Comparison of ENCODE assay signal across 2 cellular contexts in genomic region chr7:9657257-9657656, GRCh38.
TF ChIP-seq lines count a peak whose summit lies in the region.

No MANE protein-coding gene starts in this region.

TF ChIP-seq in GM23338, 12 proteins besides CTCF, POLR2A, EP300 and RAD21:
- no peak for TF ChIP-seq ETS1 (IDR thresholded peaks at IDR 0.05)
- TF ChIP-seq JUNB (IDR thresholded peaks at IDR 0.05; ENCODE audit: unreplicated experiment): no peak
- no peak for TF ChIP-seq ZNF114 (CRISPR knock-in tag; IDR thresholded peaks at IDR 0.05)
- TF ChIP-seq ZNF462 (CRISPR knock-in tag; IDR thresholded peaks at IDR 0.05): no peak
- no peak for TF ChIP-seq REST (IDR thresholded peaks at IDR 0.05; ENCODE audit: unreplicated experiment)
- TF ChIP-seq STAT1 (IDR thresholded peaks at IDR 0.05; ENCODE audit: unreplicated experiment): no peak
- TF ChIP-seq NANOG (IDR thresholded peaks at IDR 0.05; ENCODE audit: borderline replicate concordance): no peak
- TF ChIP-seq EZH2phosphoT487 (IDR thresholded peaks at IDR 0.05; ENCODE audit: unreplicated experiment): no peak
- no peak for TF ChIP-seq EZH2 (IDR thresholded peaks at IDR 0.05; ENCODE audit: low read depth, unreplicated experiment)
- TF ChIP-seq POLR2AphosphoS5 (IDR thresholded peaks at IDR 0.05; ENCODE audit: low read depth): no peak
- no peak for TF ChIP-seq ZNF331 (CRISPR knock-in tag; IDR thresholded peaks at IDR 0.05; ENCODE audit: low read depth)
- TF ChIP-seq CREB1 (CRISPR knock-in tag; IDR thresholded peaks at IDR 0.05; ENCODE audit: low read depth): no peak

TF ChIP-seq in H1, 55 proteins besides CTCF, POLR2A, EP300 and RAD21:
- TF ChIP-seq RNF2 (IDR thresholded peaks at IDR 0.05; ENCODE audit: borderline replicate concordance, low read depth, low read length, missing control alignments, poor library complexity, severe bottlenecking) (no peak), CHD1 (IDR thresholded peaks at IDR 0.05; ENCODE audit: low read depth, low read length) (no peak), CBX8 (IDR thresholded peaks at IDR 0.05; ENCODE audit: borderline replicate concordance, low read depth, low read length) (no peak), SIX5 (IDR thresholded peaks at IDR 0.05; ENCODE audit: low read depth, low read length) (no peak), BRCA1 (IDR thresholded peaks at IDR 0.05; ENCODE audit: low read depth, low read length) (no peak), TCF12 (IDR thresholded peaks at IDR 0.05; ENCODE audit: low read depth, low read length) (no peak), KDM5A (IDR thresholded peaks at IDR 0.05; ENCODE audit: low read length) (no peak), CHD7 (IDR thresholded peaks at IDR 0.05; ENCODE audit: insufficient replicate concordance, low read length) (no peak), BACH1 (IDR thresholded peaks at IDR 0.05; ENCODE audit: low read length) (no peak), CEBPB (IDR thresholded peaks at IDR 0.05; ENCODE audit: low read depth, low read length) (no peak), ATF3 (IDR thresholded peaks at IDR 0.05; ENCODE audit: insufficient read depth, low read depth, low read length) (no peak), ZNF274 (IDR thresholded peaks at IDR 0.05; ENCODE audit: borderline replicate concordance, extremely low read depth, low read length) (no peak), GABPA (IDR thresholded peaks at IDR 0.05; ENCODE audit: borderline replicate concordance, insufficient read depth, low read length) (no peak), CHD2 (IDR thresholded peaks at IDR 0.05; ENCODE audit: low read length) (no peak), BCL11A (IDR thresholded peaks at IDR 0.05; ENCODE audit: low read depth in 2 of 2, low read length in 2 of 2) (no peak), TAF7 (optimal IDR thresholded peaks at IDR 0.05; ENCODE audit: borderline replicate concordance, low read depth, low read length) (no peak), TBP (IDR thresholded peaks at IDR 0.05; ENCODE audit: low read depth, low read length) (no peak)
